ENCODE assay signal across 25 cellular contexts in genomic region chr6:95649451-95649850, GRCh38.
DNase-seq lines count a peak whose midpoint lies in the region; ATAC-seq and TF ChIP-seq lines count a peak whose summit lies in the region.
"Had no signal": no experiment of that assay in that cellular context is flagged by ENCODE, and none has a peak within 500 bp of the region (broad histone marks: within the 10 kb centered on the region; RNA-seq: fewer than 3 reads in every experiment).

No MANE protein-coding gene starts in this region.

- no peaks in the 10 kb centered on the region for H3K79me1 ChIP-seq in H9 (ENCODE audit: insufficient read depth, low read depth, low read length, poor library complexity, severe bottlenecking)
- H3K79me1 ChIP-seq in mesendoderm (ENCODE audit: low read length): no peaks in the 10 kb centered on the region

- no peak overlapping the region for H3K14ac ChIP-seq in H9 (ENCODE audit: insufficient read depth, low read length)

- BruUV-seq in MCF 10A (replicated peaks; lab: Mats Ljungman, UMichigan): no TSS peak

- H2BK12ac ChIP-seq in H9 (ENCODE audit: insufficient read length, low read depth, low read length): no peak overlapping the region

- no peak overlapping the region for H3K4ac ChIP-seq in H9 (ENCODE audit: low read depth, low read length)
- no peak overlapping the region for H3K4ac ChIP-seq in mesendoderm (ENCODE audit: low read depth, low read length)

- H3K27me3 ChIP-seq in H9 (ENCODE audit: insufficient read depth, low read length): no peaks in the 10 kb centered on the region
- H3K27me3 ChIP-seq in mesendoderm (ENCODE audit: insufficient read depth, low read length, poor library complexity): no peaks in the 10 kb centered on the region
- H3K27me3 ChIP-seq: BE2C, BLaER1 had no signal

- H4K5ac ChIP-seq in H9 (ENCODE audit: insufficient read length, low read depth, low read length): no peak overlapping the region
- H4K5ac ChIP-seq in mesendoderm (ENCODE audit: low read length): no peak overlapping the region

- no peak overlapping the region for H2AK5ac ChIP-seq in H9 (ENCODE audit: insufficient read length, low read length)
- no peak overlapping the region for H2AK5ac ChIP-seq in mesendoderm (ENCODE audit: low read length)

- H3K4me3 Mint-ChIP-seq in H9 (no peak overlapping the region), WTC11 (no peak overlapping the region), endothelial cell (ENCODE audit: unreplicated experiment) (no peak overlapping the region), MCF 10A (ENCODE audit: unreplicated experiment) (no peak overlapping the region)
- H3K4me3 Mint-ChIP-seq: CD14-positive monocyte; CD4-positive, alpha-beta memory T cell; CD4-positive, CD25-positive, alpha-beta regulatory T cell; CD8-positive, alpha-beta memory T cell had no signal

- H3K9me3 ChIP-seq in H9 (ENCODE audit: control insufficient read depth, low read depth, low read length): no peaks in the 10 kb centered on the region
- H3K9me3 ChIP-seq: BE2C had no signal

- no peak overlapping the region for H3T11ph ChIP-seq in H9 (ENCODE audit: low read length)

- POLR2A ChIA-PET in WTC11 (lab: Charles Lee) (no interaction called here), MCF 10A (lab: Yijun Ruan, JAX) (interaction anchor here (0.7 kb wide), 1 partner anchor 10 kb away, joined by 3 read pairs; no protein-coding TSS in a partner anchor)

- H3K27me3 Mint-ChIP-seq in H9 (ENCODE audit: low read depth): no peaks in the 10 kb centered on the region
- H3K27me3 Mint-ChIP-seq in WTC11 (ENCODE audit: low read depth): peaks cover 2% of the 10 kb centered on the region; the same call in 1 of the 2 replicates
- H3K27me3 Mint-ChIP-seq in endothelial cell (ENCODE audit: unreplicated experiment): peaks cover 4% of the 10 kb centered on the region
- H3K27me3 Mint-ChIP-seq in MCF 10A (ENCODE audit: insufficient read depth, unreplicated experiment): no peaks in the 10 kb centered on the region

- H2BK5ac ChIP-seq in H9 (ENCODE audit: insufficient read length, low read length): no peak overlapping the region
- H2BK5ac ChIP-seq in mesendoderm (ENCODE audit: low read length): no peak overlapping the region

- no peak overlapping the region for H2AFZ ChIP-seq in H9 (ENCODE audit: low read length)

- CTCF ChIA-PET in WTC11 (lab: Charles Lee) (interaction anchor here (2.0 kb wide), 1 partner anchor 218 kb away, joined by 6 read pairs; no protein-coding TSS in a partner anchor), MCF 10A (lab: Yijun Ruan, JAX) (interaction anchor here (0.6 kb wide), 1 partner anchor 123 kb away, joined by 3 read pairs; no protein-coding TSS in a partner anchor)

- no peaks in the 10 kb centered on the region for H3K79me2 ChIP-seq in H9 (ENCODE audit: insufficient read depth, low read length)
- H3K79me2 ChIP-seq in mesendoderm (ENCODE audit: control insufficient read depth, insufficient read depth, low read length): no peaks in the 10 kb centered on the region

- H3K4me1 ChIP-seq in H9 (ENCODE audit: insufficient read depth, low read length) (no peaks in the 10 kb centered on the region; the same call in 1 of the 2 replicates), mesendoderm (ENCODE audit: control insufficient read depth, low read depth, low read length) (no peaks in the 10 kb centered on the region)
- H3K4me1 ChIP-seq: BE2C, BLaER1 had no signal

- DNase-seq in H9: no peak
- DNase-seq in WTC11 (ENCODE audit: low spot score): no peak
- no peak for DNase-seq in endothelial cell (ENCODE audit: low spot score)
- peak; percentile 87 for DNase-seq in mesendoderm
- no peak for DNase-seq in cortex of kidney (lab: John Stamatoyannopoulos, UW)
- no peak for DNase-seq in NCI-H2029 treated with DMSO at 0.1 percent for 48 hours (lab: John Stamatoyannopoulos, UW)
- DNase-seq in MCF 10A (ENCODE audit: unreplicated experiment): no peak
- DNase-seq: 8988T; ACHN; BE2C; C1 segment of cervical spinal cord; CD4-positive, alpha-beta memory T cell; CD4-positive, CD25-positive, alpha-beta regulatory T cell; CD8-positive, alpha-beta memory T cell; DMS 273 treated with DMSO at 0.1 percent for 48 hours; DMS153; DMS53; DMS79; DND-41; EL; GDM1 had no signal

- no peaks in the 10 kb centered on the region for H4K20me1 ChIP-seq in H9 (ENCODE audit: control insufficient read depth, insufficient read depth, insufficient read length)
- H4K20me1 ChIP-seq: BLaER1 had no signal

- H3K18ac ChIP-seq in H9 (ENCODE audit: insufficient read length, low read depth, low read length) (no peak overlapping the region), mesendoderm (ENCODE audit: low read length) (no peak overlapping the region)

- H4K91ac ChIP-seq in H9 (ENCODE audit: insufficient read length, low read depth, low read length): no peak overlapping the region

- ATAC-seq in WTC11 (peak; percentile 53; the same call in 1 of the 2 replicates), GM21381 (IDR thresholded peaks at IDR 0.05; ENCODE audit: unreplicated experiment) (no peak)
- ATAC-seq: GM12878 had no signal

- H2BK15ac ChIP-seq in H9 (ENCODE audit: low read depth, low read length) (no peak overlapping the region), mesendoderm (replicated peaks; ENCODE audit: low read depth) (no peak overlapping the region)

- peak overlapping the region in 2 of 3 experiments; percentile 20 to 65; a peak in 2 of 7 replicates for H3K27ac Mint-ChIP-seq in H9
- peak overlapping the region; percentile 51 for H3K27ac Mint-ChIP-seq in WTC11
- peak overlapping the region; percentile 1 for H3K27ac Mint-ChIP-seq in endothelial cell (ENCODE audit: unreplicated experiment)
- H3K27ac Mint-ChIP-seq in MCF 10A (ENCODE audit: low read depth, unreplicated experiment): no peak overlapping the region
- H3K27ac Mint-ChIP-seq: CD14-positive monocyte; CD4-positive, alpha-beta memory T cell; CD4-positive, CD25-positive, alpha-beta regulatory T cell; CD8-positive, alpha-beta memory T cell had no signal

- H2BK20ac ChIP-seq in H9 (ENCODE audit: low read depth, low read length, poor library complexity, severe bottlenecking): no peak overlapping the region

- peaks cover 15 to 19% of the 10 kb centered on the region in 2 experiments for H3K9me3 Mint-ChIP-seq in H9
- H3K9me3 Mint-ChIP-seq in WTC11: peaks cover 58% of the 10 kb centered on the region
- no peaks in the 10 kb centered on the region for H3K9me3 Mint-ChIP-seq in endothelial cell (ENCODE audit: unreplicated experiment)
- H3K9me3 Mint-ChIP-seq in MCF 10A (ENCODE audit: unreplicated experiment): peaks cover 6% of the 10 kb centered on the region

- no peaks in the 10 kb centered on the region for H3K36me3 ChIP-seq in mesendoderm (ENCODE audit: control insufficient read depth, insufficient read depth, low read length)
- H3K36me3 ChIP-seq: BE2C, BLaER1 had no signal

- H3K27ac ChIP-seq in H9 (ENCODE audit: insufficient read length, low read depth, low read length): no peak overlapping the region
- no peak overlapping the region for H3K27ac ChIP-seq in mesendoderm (ENCODE audit: low read depth, low read length)
- H3K27ac ChIP-seq: BLaER1 had no signal

- TF ChIP-seq CTCF in H9 (conservative IDR thresholded peaks at IDR 0.05) (no peak), WTC11 (IDR thresholded peaks at IDR 0.05) (no peak), endothelial cell (IDR thresholded peaks at IDR 0.05; ENCODE audit: unreplicated experiment) (no peak), MCF 10A (IDR thresholded peaks at IDR 0.05; ENCODE audit: unreplicated experiment) (no peak)

- no peak overlapping the region for H3K23ac ChIP-seq in H9 (ENCODE audit: insufficient read length, low read depth, low read length)
- H3K23ac ChIP-seq in mesendoderm (ENCODE audit: low read length): no peak overlapping the region

- H2BK120ac ChIP-seq in H9 (ENCODE audit: low read depth, low read length, poor library complexity, severe bottlenecking) (no peak overlapping the region), mesendoderm (ENCODE audit: low read depth, low read length) (no peak overlapping the region)

- H3K4me2 ChIP-seq in H9 (ENCODE audit: insufficient read depth, insufficient read length, low read length) (no peak overlapping the region), mesendoderm (ENCODE audit: low read length) (no peak overlapping the region)
- H3K4me2 ChIP-seq: BLaER1 had no signal

- H3K4me3 ChIP-seq in mesendoderm (ENCODE audit: low read length): no peak overlapping the region
- H3K4me3 ChIP-seq: BLaER1, GM12878 had no signal

- H3K36me3 Mint-ChIP-seq in H9 (ENCODE audit: insufficient read depth in 1 of 3, low read depth in 3 of 3) (peaks cover 12 to 39% (median 15%) of the 10 kb centered on the region in 3 experiments), WTC11 (peaks cover 40% of the 10 kb centered on the region), endothelial cell (ENCODE audit: low read depth, unreplicated experiment) (no peaks in the 10 kb centered on the region), MCF 10A (ENCODE audit: insufficient read depth, unreplicated experiment) (no peaks in the 10 kb centered on the region)
- H3K36me3 Mint-ChIP-seq: CD14-positive monocyte; CD4-positive, alpha-beta memory T cell; CD4-positive, CD25-positive, alpha-beta regulatory T cell; CD8-positive, alpha-beta memory T cell had no signal

- intact Hi-C loops in MCF 10A (cut with micrococcal nuclease): no loop called here

- H3K56ac ChIP-seq in H9 (ENCODE audit: insufficient read length, low read depth, low read length) (no peak overlapping the region), mesendoderm (ENCODE audit: low read length) (no peak overlapping the region)

- H4K8ac ChIP-seq in H9 (replicated peaks; ENCODE audit: insufficient read length, low read depth, low read length) (no peak overlapping the region), mesendoderm (ENCODE audit: low read depth, low read length) (no peak overlapping the region)

- peaks cover 28% of the 10 kb centered on the region in 2 experiments for H3K4me1 Mint-ChIP-seq in H9
- peaks cover 26% of the 10 kb centered on the region for H3K4me1 Mint-ChIP-seq in WTC11
- H3K4me1 Mint-ChIP-seq in endothelial cell (ENCODE audit: unreplicated experiment): peaks cover 13% of the 10 kb centered on the region
- no peaks in the 10 kb centered on the region for H3K4me1 Mint-ChIP-seq in MCF 10A (ENCODE audit: insufficient read depth, unreplicated experiment)
- H3K4me1 Mint-ChIP-seq: CD14-positive monocyte; CD4-positive, alpha-beta memory T cell; CD4-positive, CD25-positive, alpha-beta regulatory T cell; CD8-positive, alpha-beta memory T cell had no signal

- WGBS in H9 (ENCODE audit: extremely low coverage, insufficient read length, low lambda C conversion rate): no CpG with 5 or more reads among the region's 1 CpG
- no CpG with 5 or more reads among the region's 1 CpG for WGBS in mesendoderm (ENCODE audit: extremely low coverage, insufficient coverage, low lambda C conversion rate)

- H3K9ac ChIP-seq in H9 (ENCODE audit: extremely low read depth, insufficient read length, low read length): no peak overlapping the region
- H3K9ac ChIP-seq in mesendoderm (ENCODE audit: low read length): no peak overlapping the region
- H3K9ac ChIP-seq: BLaER1 had no signal

- H3K23me2 ChIP-seq in H9 (ENCODE audit: insufficient read length, low read depth, low read length, poor library complexity, severe bottlenecking): no peaks in the 10 kb centered on the region

TF ChIP-seq in WTC11, 78 proteins besides CTCF, POLR2A, EP300 and RAD21 (continues in another document):
- TF ChIP-seq HMGA2 (CRISPR knock-in tag; IDR thresholded peaks at IDR 0.05) (no peak), ZNF423 (CRISPR knock-in tag; IDR thresholded peaks at IDR 0.05) (no peak)
